Comparison of ENCODE assay signal across 8 cellular contexts in the genomic region with DNA sequence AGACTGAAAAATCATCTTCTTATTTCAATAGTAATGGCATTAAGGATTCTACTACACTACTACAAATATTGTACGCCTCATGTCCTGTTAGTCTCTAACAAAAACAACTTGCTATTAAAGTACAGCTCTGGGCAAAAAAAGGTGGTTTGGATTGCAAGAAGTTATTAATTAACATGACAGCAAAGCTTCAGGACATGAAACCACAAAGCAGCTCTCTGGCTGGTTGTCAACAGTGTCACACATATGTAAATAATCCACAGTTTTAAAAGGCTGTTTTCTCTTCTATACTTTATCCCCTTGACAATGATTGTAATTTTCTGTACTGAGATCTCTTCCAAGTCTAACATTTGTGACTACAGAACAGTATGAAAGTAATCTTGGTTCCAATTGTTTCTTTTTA.
A peak's percentile ranks its signal among the peaks of the same experiment; 100 is the strongest.
DNase-seq lines count a peak whose midpoint lies in the region; ATAC-seq, FAIRE-seq and TF ChIP-seq lines count a peak whose summit lies in the region.
"Had no signal": no experiment of that assay in that cellular context is flagged by ENCODE, and none has a peak within 500 bp of the region (broad histone marks: within the 10 kb centered on the region; RNA-seq: fewer than 3 reads in every experiment).

No MANE protein-coding gene starts in this region.

- FAIRE-seq in GM19239 (lab: Jason Lieb, UNC) = peak; percentile 99
- FAIRE-seq: colon had no signal

- no peak for TF ChIP-seq CTCF in retinal pigment epithelial cell (conservative IDR thresholded peaks at IDR 0.05; ENCODE audit: low read depth, low read length)

- DNase-seq in GM19239 (ENCODE audit: insufficient read length, low spot score) (peak; percentile 31), retinal pigment epithelial cell (ENCODE audit: low read depth) (peak; percentile 12), NCI-H1105 (lab: John Stamatoyannopoulos, UW) (no peak), NCI-H146 treated with DMSO at 0.1 percent for 48 hours (lab: John Stamatoyannopoulos, UW; ENCODE audit: unreplicated experiment) (no peak)
- DNase-seq in activated T-cell treated with anti-CD3 and anti-CD28 coated beads, Interleukin-2, amount 50 U/mL, for 1 hour = no peak

- ATAC-seq in HG02642 (IDR thresholded peaks at IDR 0.05; ENCODE audit: poor library complexity, unreplicated experiment) = peak; percentile 74
- peak; percentile 62 for ATAC-seq in HG03521 (IDR thresholded peaks at IDR 0.05; ENCODE audit: unreplicated experiment)

- H3K4me3 ChIP-seq in retinal pigment epithelial cell (ENCODE audit: low read length) = no peak overlapping the region

Comparison
In these comparisons a context has a peak if more than half of its experiments do, and no peak if none do; other contexts are left out.
1. DNase-seq: peak in GM19239 (single experiment) and retinal pigment epithelial cell (single experiment); none in activated T-cell treated with anti-CD3 and anti-CD28 coated beads, Interleukin-2, amount 50 U/mL, for 1 hour (single experiment), NCI-H1105 (single experiment) and NCI-H146 treated with DMSO at 0.1 percent for 48 hours (single experiment).